ENCODE assay signal across 8 cellular contexts in genomic region chr1:248924696-248925532, GRCh38. TPM values are rescaled to one million over a fixed set of nuclear protein-coding genes. Genes with fewer than 3 reads are reported as not detected.
DNase-seq lines count a peak whose midpoint lies in the region; ATAC-seq and TF ChIP-seq lines count a peak whose summit lies in the region.

No MANE protein-coding gene starts in this region.

- H3K4me1 ChIP-seq in OCI-LY3 (ENCODE audit: low read length): peaks cover 5% of the 10 kb centered on the region
- H3K4me1 ChIP-seq in foreskin keratinocyte: no peaks in the 10 kb centered on the region
- H3K4me1 ChIP-seq in prostate gland (replicated peaks): peaks cover 2% of the 10 kb centered on the region

- no peaks in the 10 kb centered on the region for H3K79me2 ChIP-seq in OCI-LY3 (ENCODE audit: low read length)

- H3K4me1 Mint-ChIP-seq in activated T-cell treated with anti-CD3 and anti-CD28 coated beads, Interleukin-2, amount 50 U/mL, for 4 hours (ENCODE audit: low read depth): peaks cover 14% of the 10 kb centered on the region

- H3K27ac ChIP-seq in OCI-LY3 (ENCODE audit: low read length): no peak overlapping the region
- H3K27ac ChIP-seq in foreskin keratinocyte: no peak overlapping the region
- no peak overlapping the region for H3K27ac ChIP-seq in prostate gland

- TF ChIP-seq CTCF in OCI-LY3 (IDR thresholded peaks at IDR 0.05; ENCODE audit: low read depth, low read length) (peak; percentile 73), foreskin keratinocyte (conservative IDR thresholded peaks at IDR 0.05) (peak; percentile 69), prostate gland (IDR thresholded peaks at IDR 0.05) (peak; percentile 27 to 58 (median 46))

- peak; percentile 92 for ATAC-seq in GM21367 (IDR thresholded peaks at IDR 0.05; ENCODE audit: unreplicated experiment)
- peak; percentile 76 for ATAC-seq in HG03558 (IDR thresholded peaks at IDR 0.05; ENCODE audit: extremely low read depth, unreplicated experiment)
- ATAC-seq in activated T-cell treated with anti-CD3 and anti-CD28 coated beads, Interleukin-2, amount 50 U/mL, for 4 hours: peak; percentile 78 to 90
- ATAC-seq in foreskin keratinocyte: peak; percentile 90
- ATAC-seq in GM19324 (IDR thresholded peaks at IDR 0.05; ENCODE audit: low FRiP score, unreplicated experiment): no peak

- intact Hi-C loops in prostate gland (cut with DNase I): no loop called here

- H2AFZ ChIP-seq in OCI-LY3 (ENCODE audit: low read depth, low read length): no peak overlapping the region

- no peaks in the 10 kb centered on the region for H4K20me1 ChIP-seq in OCI-LY3 (ENCODE audit: insufficient read depth, low read length)

- no peak overlapping the region for H3K9ac ChIP-seq in OCI-LY3 (ENCODE audit: low read length)

- H3K4me2 ChIP-seq in OCI-LY3 (ENCODE audit: low read length): no peak overlapping the region

- no peaks in the 10 kb centered on the region for H3K9me3 Mint-ChIP-seq in activated T-cell treated with anti-CD3 and anti-CD28 coated beads, Interleukin-2, amount 50 U/mL, for 4 hours

- peaks cover 4% of the 10 kb centered on the region for H3K27me3 Mint-ChIP-seq in activated T-cell treated with anti-CD3 and anti-CD28 coated beads, Interleukin-2, amount 50 U/mL, for 4 hours (ENCODE audit: low read depth)

- no peak for TF ChIP-seq POLR2A in prostate gland (IDR thresholded peaks at IDR 0.05)

- 63% methylated on average over 10 of the region's 10 CpGs for WGBS in prostate gland

- H3K27me3 ChIP-seq in OCI-LY3 (ENCODE audit: low read depth, low read length) (no peaks in the 10 kb centered on the region), foreskin keratinocyte (no peaks in the 10 kb centered on the region), prostate gland (replicated peaks; ENCODE audit: insufficient read depth) (no peaks in the 10 kb centered on the region)

- H3K36me3 ChIP-seq in OCI-LY3 (replicated peaks; ENCODE audit: low read depth, low read length) (no peaks in the 10 kb centered on the region), prostate gland (no peaks in the 10 kb centered on the region)

- peaks cover 17% of the 10 kb centered on the region for H3K36me3 Mint-ChIP-seq in activated T-cell treated with anti-CD3 and anti-CD28 coated beads, Interleukin-2, amount 50 U/mL, for 4 hours (ENCODE audit: insufficient read depth)

- H3K9me3 ChIP-seq in OCI-LY3 (ENCODE audit: insufficient read depth, low read length) (no peaks in the 10 kb centered on the region), prostate gland (no peaks in the 10 kb centered on the region)

- H3K4me3 ChIP-seq in OCI-LY3 (ENCODE audit: low read length) (no peak overlapping the region), prostate gland (no peak overlapping the region)

- DNase-seq in DMS53 (lab: John Stamatoyannopoulos, UW): peak; percentile 81
- peak; percentile 24 for DNase-seq in activated T-cell treated with anti-CD3 and anti-CD28 coated beads, Interleukin-2, amount 50 U/mL, for 4 hours
- DNase-seq in foreskin keratinocyte: peak; percentile 11 to 31
- no peak for DNase-seq in prostate gland (ENCODE audit: low spot score)

- peak overlapping the region; percentile 3 for H3K4me3 Mint-ChIP-seq in activated T-cell treated with anti-CD3 and anti-CD28 coated beads, Interleukin-2, amount 50 U/mL, for 4 hours

RNA-seq across cellular contexts. Expression of gene PGBD2, which starts 18.9 kb away (rescaled TPM):
- total RNA-seq in activated T-cell treated with anti-CD3 and anti-CD28 coated beads, Interleukin-2, amount 50 U/mL, for 4 hours: 1 to 10 TPM; 3.4 to 4.7 (median 4.0) TPM
- total RNA-seq in foreskin keratinocyte: 3.4 and 4.1 TPM in 2 replicates
- 2.0 and 2.4 TPM in 2 replicates for polyA plus RNA-seq in foreskin keratinocyte
- 10 to 100 TPM in 1 of 2 donors, 1 to 10 TPM in 1; 8.6 to 12.6 TPM for total RNA-seq in prostate gland
